ENCODE assay signal across 8 cellular contexts in genomic region chr5:122999947-123000563, GRCh38. TPM values are rescaled to one million over a fixed set of nuclear protein-coding genes. Genes with fewer than 3 reads are reported as not detected.
DNase-seq lines count a peak whose midpoint lies in the region; ATAC-seq and TF ChIP-seq lines count a peak whose summit lies in the region.

No MANE protein-coding gene starts in this region.

- H3K36me3 ChIP-seq in Peyer's patch: no peaks in the 10 kb centered on the region

- no peak overlapping the region for H3K4me3 ChIP-seq in Peyer's patch
- H3K4me3 ChIP-seq in epithelial cell of esophagus (ENCODE audit: low read length): no peak overlapping the region

- DNase-seq in Daoy (ENCODE audit: low read depth): peak; percentile 80
- peak in 2 of 3 donors; percentile 52 to 64 for DNase-seq in Peyer's patch
- peak; percentile 58 for DNase-seq in epithelial cell of esophagus (ENCODE audit: low read depth)
- DNase-seq in pons (ENCODE audit: low spot score): peak; percentile 26
- no peak for DNase-seq in AG08396 (ENCODE audit: low spot score)
- DNase-seq in OCI-M2 (lab: John Stamatoyannopoulos, UW; ENCODE audit: unreplicated experiment): no peak

- H3K9me3 ChIP-seq in Peyer's patch: no peaks in the 10 kb centered on the region

- ATAC-seq in GM19043 (IDR thresholded peaks at IDR 0.05; ENCODE audit: low read depth, unreplicated experiment): peak; percentile 99
- peak; percentile 94 for ATAC-seq in HG03064 (IDR thresholded peaks at IDR 0.05; ENCODE audit: low read depth, unreplicated experiment)

- TF ChIP-seq POLR2A in Peyer's patch (IDR thresholded peaks at IDR 0.05): no peak

- TF ChIP-seq CTCF in Peyer's patch (IDR thresholded peaks at IDR 0.05) (peak; percentile 15 to 44 (median 23)), epithelial cell of esophagus (IDR thresholded peaks at IDR 0.05; ENCODE audit: insufficient read depth, low read depth, low read length, missing control alignments) (peak; percentile 26)

- no peaks in the 10 kb centered on the region for H3K27me3 ChIP-seq in Peyer's patch

- no peaks in the 10 kb centered on the region for H3K4me1 ChIP-seq in Peyer's patch

- H3K27ac ChIP-seq in Peyer's patch: no peak overlapping the region

RNA-seq across cellular contexts. Expression of gene PPIC, which starts 36.5 kb away (rescaled TPM):
- total RNA-seq in Daoy (2014; rRNA removed; shearing (Covaris generic)): 39.4 and 43.2 TPM in 2 replicates
- total RNA-seq in Peyer's patch: 10 to 100 TPM in 3 of 4 donors, 1 to 10 TPM in 1; 5.0 to 50.1 (median 32.6) TPM

Comparison
In these comparisons a context has a peak if more than half of its experiments do, and no peak if none do; other contexts are left out.
1. DNase-seq: peak in Daoy (single experiment), Peyer's patch (2 of 3), epithelial cell of esophagus (single experiment) and pons (single experiment); none in AG08396 (single experiment) and OCI-M2 (single experiment).